Comparison of ENCODE assay signal across 21 cellular contexts in genomic region chr2:20273045-20273444, GRCh38. TPM values are rescaled to one million over a fixed set of nuclear protein-coding genes. Genes with fewer than 3 reads are reported as not detected.
DNase-seq lines count a peak whose midpoint lies in the region; ATAC-seq, FAIRE-seq and TF ChIP-seq lines count a peak whose summit lies in the region.
"Had no signal": no experiment of that assay in that cellular context is flagged by ENCODE, and none has a peak within 500 bp of the region (broad histone marks: within the 10 kb centered on the region; RNA-seq: fewer than 3 reads in every experiment).

No MANE protein-coding gene starts in this region.

- H3K4me1 ChIP-seq in A549 (no peaks in the 10 kb centered on the region), OCI-LY3 (ENCODE audit: low read length) (peaks cover 17% of the 10 kb centered on the region), H1 (replicated peaks in 1 of 4; ENCODE audit: control insufficient read depth in 3 of 4, insufficient read depth in 4 of 4, low read length in 3 of 4) (no peaks in the 10 kb centered on the region)
- H3K4me1 ChIP-seq: Caco-2, HAP-1 had no signal

- no peaks in the 10 kb centered on the region for H3K27me3 ChIP-seq in OCI-LY3 (ENCODE audit: low read depth, low read length)
- H3K27me3 ChIP-seq in H1 (replicated peaks in 1 of 4; ENCODE audit: control insufficient read depth in 3 of 4, extremely low read depth in 1 of 4, insufficient read depth in 3 of 4, low read length in 3 of 4) = no peaks in the 10 kb centered on the region

- no peaks in the 10 kb centered on the region for H3K27me3 Mint-ChIP-seq in HFFc6 (ENCODE audit: insufficient read depth)
- H3K27me3 Mint-ChIP-seq: CD4-positive, alpha-beta T cell had no signal

- FAIRE-seq in A549 (lab: Jason Lieb, UNC) (no peak), H1 (lab: Jason Lieb, UNC) (no peak)
- FAIRE-seq: D721Med, G401.6, GM12892, GM18507, HTR-8/SVneo had no signal

- no peak overlapping the region for H2BK5ac ChIP-seq in H1 (ENCODE audit: low read depth, low read length)

- no peaks in the 10 kb centered on the region for H3K23me2 ChIP-seq in H1 (ENCODE audit: low read depth, low read length)

- CTCF ChIA-PET in A549 (lab: Yijun Ruan, JAX) = interaction anchor here (1.2 to 1.9 kb wide), 3 partner anchors 9 to 48 kb away, joined by 4 to 8 read pairs (median 4); partner anchors contain the start of gene SDC1
- CTCF ChIA-PET in H1 (lab: Charles Lee; ENCODE audit: partially characterized antibody) = no interaction called here

- WGBS in A549 (ENCODE audit: missing lambda C conversion rate) = 96% methylated on average over 4 of the region's 4 CpGs
- WGBS in H1 (ENCODE audit: extremely low coverage in 1 of 2, insufficient coverage in 1 of 2, insufficient read length in 1 of 2, insufficient replicate concordance in 2 of 2, low coverage in 1 of 2, low lambda C conversion rate in 2 of 2, missing lambda C conversion rate in 1 of 2), 2 experiments = 96% methylated on average over 4 of the region's 4 CpGs; no CpG with 5 or more reads in 1 of the 2 experiments

- POLR2A ChIA-PET in A549 (lab: Yijun Ruan, JAX) = no interaction called here
- POLR2A ChIA-PET in H1 (lab: Charles Lee; ENCODE audit: partially characterized antibody) = no interaction called here

- no peak overlapping the region for H3K9ac ChIP-seq in OCI-LY3 (ENCODE audit: low read length)
- H3K9ac ChIP-seq in H1 (replicated peaks in 1 of 4; ENCODE audit: extremely low read depth in 1 of 4, low read depth in 3 of 4, low read length in 3 of 4) = no peak overlapping the region
- H3K9ac ChIP-seq: KMS-11 had no signal

- H3K4me2 ChIP-seq in A549 (no peak overlapping the region), OCI-LY3 (ENCODE audit: low read length) (peak overlapping the region; percentile 2; the same call in 1 of the 2 replicates), H1 (ENCODE audit: insufficient read depth in 1 of 2, low read depth in 2 of 2, low read length in 2 of 2) (no peak overlapping the region)
- H3K4me2 ChIP-seq: KMS-11 had no signal

- H2AFZ ChIP-seq in OCI-LY3 (ENCODE audit: low read depth, low read length) = no peak overlapping the region
- no peak overlapping the region for H2AFZ ChIP-seq in H1 (ENCODE audit: low read length)

- no peak overlapping the region for H2BK20ac ChIP-seq in H1 (ENCODE audit: low read length)

- H4K20me1 ChIP-seq in OCI-LY3 (ENCODE audit: insufficient read depth, low read length) = peaks cover 15% of the 10 kb centered on the region; the same call in 1 of the 2 replicates
- peaks cover 0 to 3% of the 10 kb centered on the region in 2 experiments for H4K20me1 ChIP-seq in H1 (replicated peaks in 1 of 2; ENCODE audit: control insufficient read depth in 1 of 2, insufficient read depth in 2 of 2, low read length in 2 of 2)

- H2BK120ac ChIP-seq in H1 (replicated peaks; ENCODE audit: low read depth, low read length) = no peak overlapping the region

- peaks cover 6% of the 10 kb centered on the region for H3K4me1 Mint-ChIP-seq in HFFc6 (ENCODE audit: low read depth)

- no peak overlapping the region for H4K8ac ChIP-seq in H1 (ENCODE audit: extremely low read depth, insufficient read depth, low read length)

- H3K18ac ChIP-seq in H1 (ENCODE audit: extremely low read depth, low read length) = no peak overlapping the region

- TF ChIP-seq EP300 in A549 (IDR thresholded peaks at IDR 0.05) = no peak
- TF ChIP-seq EP300 in H1 (IDR thresholded peaks at IDR 0.05; ENCODE audit: borderline replicate concordance in 1 of 2, low read depth in 2 of 2, low read length in 2 of 2) = no peak

- no peak overlapping the region for H3K4me3 Mint-ChIP-seq in HFFc6
- H3K4me3 Mint-ChIP-seq: CD4-positive, alpha-beta T cell had no signal

- H3K9me3 ChIP-seq in A549 (no peaks in the 10 kb centered on the region), OCI-LY3 (ENCODE audit: insufficient read depth, low read length) (no peaks in the 10 kb centered on the region), H1 (ENCODE audit: insufficient read depth in 2 of 2, low read depth in 1 of 2, low read length in 1 of 2) (no peaks in the 10 kb centered on the region)
- H3K9me3 ChIP-seq: Caco-2, HAP-1 had no signal

- H3K79me2 ChIP-seq in OCI-LY3 (ENCODE audit: low read length) = peaks cover 30% of the 10 kb centered on the region
- no peaks in the 10 kb centered on the region; a peak in 1 of 4 replicates for H3K79me2 ChIP-seq in H1 (ENCODE audit: control insufficient read depth in 1 of 2, insufficient read depth in 2 of 2, low read length in 2 of 2)

- TF ChIP-seq CTCF in A549 (IDR thresholded peaks at IDR 0.05) = no peak
- TF ChIP-seq CTCF in HFFc6 (IDR thresholded peaks at IDR 0.05) = no peak
- no peak for TF ChIP-seq CTCF in OCI-LY3 (IDR thresholded peaks at IDR 0.05; ENCODE audit: low read depth, low read length)
- TF ChIP-seq CTCF in H1 (IDR thresholded peaks at IDR 0.05; ENCODE audit: control extremely low read depth in 1 of 3, insufficient read depth in 1 of 3, low read depth in 1 of 3, low read length in 3 of 3) = no peak

- TF ChIP-seq POLR2A in A549 (IDR thresholded peaks at IDR 0.05; ENCODE audit: low read length) = no peak
- no peak for TF ChIP-seq POLR2A in H1 (IDR thresholded peaks at IDR 0.05; ENCODE audit: control extremely low read depth in 1 of 2, low read depth in 2 of 2, low read length in 2 of 2)

- no peak overlapping the region for H3K56ac ChIP-seq in H1 (replicated peaks; ENCODE audit: insufficient read length, low read depth, low read length)

- no peak overlapping the region for H3K4me3 ChIP-seq in A549
- H3K4me3 ChIP-seq in OCI-LY3 (ENCODE audit: low read length) = no peak overlapping the region
- no peak overlapping the region for H3K4me3 ChIP-seq in H1 (ENCODE audit: extremely low read depth in 1 of 4, insufficient read depth in 2 of 4, low read depth in 3 of 4, low read length in 4 of 4)
- H3K4me3 ChIP-seq: HAP-1 had no signal

- no peak overlapping the region for H2BK12ac ChIP-seq in H1 (ENCODE audit: low read depth, low read length)

- no peaks in the 10 kb centered on the region for H3K36me3 Mint-ChIP-seq in HFFc6 (ENCODE audit: low read depth)

- peaks cover 33% of the 10 kb centered on the region for H3K36me3 ChIP-seq in OCI-LY3 (replicated peaks; ENCODE audit: low read depth, low read length)
- peaks cover 0 to 22% (median 2%) of the 10 kb centered on the region in 4 experiments; a peak in 3 of 8 replicates for H3K36me3 ChIP-seq in H1 (ENCODE audit: control insufficient read depth in 2 of 4, insufficient read depth in 4 of 4, low read length in 3 of 4)

- no peak overlapping the region for H4K91ac ChIP-seq in H1 (replicated peaks; ENCODE audit: insufficient read length, low read length)

- ATAC-seq in A549 = no peak

- no peak overlapping the region for H3K4ac ChIP-seq in H1 (replicated peaks; ENCODE audit: insufficient read length, low read depth, low read length)

- H3K79me1 ChIP-seq in H1 (ENCODE audit: low read depth, low read length) = no peaks in the 10 kb centered on the region

- no peak overlapping the region for H2BK15ac ChIP-seq in H1 (ENCODE audit: low read length)

- H3K9me3 Mint-ChIP-seq in HFFc6 = no peaks in the 10 kb centered on the region
- H3K9me3 Mint-ChIP-seq: CD4-positive, alpha-beta T cell had no signal

- DNase-seq in A549 (ENCODE audit: low read depth in 1 of 2, low spot score in 1 of 2) = no peak
- no peak for DNase-seq in HFFc6
- no peak for DNase-seq in H1 (ENCODE audit: low read depth in 1 of 2, low spot score in 2 of 2)
- no peak for DNase-seq in cerebellum (ENCODE audit: low spot score)
- DNase-seq in NCI-H2171 (lab: John Stamatoyannopoulos, UW) = no peak
- DNase-seq in GM03348 (ENCODE audit: low spot score) = no peak
- DNase-seq: ACHN; AML-193; Caco-2; CD4-positive, alpha-beta T cell; GOT3 had no signal

- no peak overlapping the region for H3K14ac ChIP-seq in H1 (ENCODE audit: insufficient read length)

- H3K27ac Mint-ChIP-seq in HFFc6 = peak overlapping the region; percentile 26; the same call in 1 of the 2 replicates

- H2AK5ac ChIP-seq in H1 (ENCODE audit: low read depth, low read length) = no peak overlapping the region

- H3K23ac ChIP-seq in H1 (ENCODE audit: insufficient read length) = no peak overlapping the region

- no peak for TF ChIP-seq RAD21 in A549 (conservative IDR thresholded peaks at IDR 0.05 in 1 of 2, IDR thresholded peaks at IDR 0.05 in 1 of 2)
- no peak for TF ChIP-seq RAD21 in H1 (IDR thresholded peaks at IDR 0.05 in 1 of 2, conservative IDR thresholded peaks at IDR 0.05 in 1 of 2; ENCODE audit: low read depth in 2 of 2, low read length in 2 of 2)

- H3K27ac ChIP-seq in A549 (no peak overlapping the region), OCI-LY3 (ENCODE audit: low read length) (no peak overlapping the region), H1 (ENCODE audit: low read depth, low read length) (no peak overlapping the region)
- H3K27ac ChIP-seq: C4-2B, HL-60, KMS-11 had no signal

- H4K5ac ChIP-seq in H1 (ENCODE audit: insufficient read length, low read depth, low read length) = no peak overlapping the region

TF ChIP-seq in A549, 52 proteins besides CTCF, POLR2A, EP300 and RAD21 (continues in another document):
- no peak for TF ChIP-seq FOXS1 (CRISPR knock-in tag; IDR thresholded peaks at IDR 0.05)
- TF ChIP-seq BHLHE40 (IDR thresholded peaks at IDR 0.05; ENCODE audit: low read depth, low read length) = no peak
- no peak for TF ChIP-seq HDAC2 (IDR thresholded peaks at IDR 0.05)
- TF ChIP-seq FOSB (CRISPR knock-in tag; IDR thresholded peaks at IDR 0.05) = no peak

TF ChIP-seq in H1, 55 proteins besides CTCF, POLR2A, EP300 and RAD21:
- TF ChIP-seq RBBP5 (IDR thresholded peaks at IDR 0.05; ENCODE audit: borderline replicate concordance, low read depth, low read length) (no peak), MAFK (IDR thresholded peaks at IDR 0.05; ENCODE audit: low read depth, low read length) (0 out of 2 replicates have a peak, but pooled peaks have one; percentile 62)

RNA-seq across cellular contexts. Expression of gene SDC1, which starts 48.1 kb away (rescaled TPM):
- 97.1 and 116 TPM in 2 replicates for polyA plus RNA-seq in A549 (2011; rRNA removed)
- polyA plus RNA-seq in A549 (2012; cell fraction: cytosol; rRNA removed) = 123 and 215 TPM in 2 replicates
- 279 and 455 TPM in 2 replicates for polyA plus RNA-seq in A549 (2012; cell fraction: nucleus; rRNA removed)
- polyA plus RNA-seq in A549 (2017; fragmentation: RNase III; extraction: RNeasy Plus Mini Kit Qiagen cat#74134 plus additional on column Dnase treatment) = 157 to 171 TPM (median 166 TPM) in 3 replicates
- 92.8 and 113 TPM in 2 replicates for polyA minus RNA-seq in A549 (2011; rRNA and poly(A)+ RNA removed)
- 100 to 1,000 TPM in 5 of 6 experiments, 10 to 100 TPM in 1; 92.1 to 141 (median 133) TPM for total RNA-seq in HFFc6 (2021; fragmentation: NEBNext Ultra II Directional; extraction: Animal tissue kit (Norgen Biotek cat#: 25700))
- total RNA-seq in H1 (2021; fragmentation: NEBNext Ultra II Directional; extraction: Animal tissue kit (Norgen Biotek cat#: 25700)) = 45.3 and 46.3 TPM in 2 replicates
- 71.4 and 73.3 TPM in 2 replicates for polyA plus RNA-seq in H1 (2011; rRNA removed)
- 46.5 TPM for polyA plus RNA-seq in H1 (2011; cell fraction: cytosol; rRNA removed)
- 43.3 TPM for polyA plus RNA-seq in H1 (2011; cell fraction: nucleus; rRNA removed)
- 31.0 to 43.9 TPM (median 41.3 TPM) in 4 replicates for polyA plus RNA-seq in H1 (2012, experiment 1 of 2)
- 37.8 TPM for polyA plus RNA-seq in H1 (2012, experiment 2 of 2)
- 39.8 TPM for polyA plus RNA-seq in H1 (2013, experiment 1 of 2)
- polyA plus RNA-seq in H1 (2013, experiment 2 of 2) = 52.2 TPM
- polyA minus RNA-seq in H1 (2011; rRNA and poly(A)+ RNA removed) = 18.9 and 23.2 TPM in 2 replicates
- 38.7 TPM for polyA minus RNA-seq in H1 (2011; cell fraction: cytosol; rRNA and poly(A)+ RNA removed)
- polyA minus RNA-seq in H1 (2011; cell fraction: nucleus; rRNA and poly(A)+ RNA removed) = 18.5 TPM
- total RNA-seq in cerebellum = 26.0 TPM
- total RNA-seq: CD4-positive, alpha-beta T cell had no signal

Comparison
In these comparisons a context has a peak if more than half of its experiments do, and no peak if none do; other contexts are left out.
1. Of the 18 proteins assayed by ChIP-seq in both H1 and A549: peak only in H1: none; only in A549: none; in both: MAFK; in neither: 17.